Comparison of ENCODE assay signal across 1 cellular context in genomic region chr19:17074628-17075034, GRCh38.
TF ChIP-seq lines count a peak whose summit lies in the region.

No MANE protein-coding gene starts in this region.

TF ChIP-seq in HepG2, 621 proteins besides CTCF, POLR2A, EP300 and RAD21:
- 0 out of 2 replicates have a peak, but pooled peaks have one; percentile 7 for TF ChIP-seq PITX1 (CRISPR knock-in tag; IDR thresholded peaks at IDR 0.05)
- 0 out of 2 replicates have a peak, but pooled peaks have one; percentile 17 for TF ChIP-seq ZNF746 (CRISPR knock-in tag; IDR thresholded peaks at IDR 0.05)
- TF ChIP-seq, protein P1, sequence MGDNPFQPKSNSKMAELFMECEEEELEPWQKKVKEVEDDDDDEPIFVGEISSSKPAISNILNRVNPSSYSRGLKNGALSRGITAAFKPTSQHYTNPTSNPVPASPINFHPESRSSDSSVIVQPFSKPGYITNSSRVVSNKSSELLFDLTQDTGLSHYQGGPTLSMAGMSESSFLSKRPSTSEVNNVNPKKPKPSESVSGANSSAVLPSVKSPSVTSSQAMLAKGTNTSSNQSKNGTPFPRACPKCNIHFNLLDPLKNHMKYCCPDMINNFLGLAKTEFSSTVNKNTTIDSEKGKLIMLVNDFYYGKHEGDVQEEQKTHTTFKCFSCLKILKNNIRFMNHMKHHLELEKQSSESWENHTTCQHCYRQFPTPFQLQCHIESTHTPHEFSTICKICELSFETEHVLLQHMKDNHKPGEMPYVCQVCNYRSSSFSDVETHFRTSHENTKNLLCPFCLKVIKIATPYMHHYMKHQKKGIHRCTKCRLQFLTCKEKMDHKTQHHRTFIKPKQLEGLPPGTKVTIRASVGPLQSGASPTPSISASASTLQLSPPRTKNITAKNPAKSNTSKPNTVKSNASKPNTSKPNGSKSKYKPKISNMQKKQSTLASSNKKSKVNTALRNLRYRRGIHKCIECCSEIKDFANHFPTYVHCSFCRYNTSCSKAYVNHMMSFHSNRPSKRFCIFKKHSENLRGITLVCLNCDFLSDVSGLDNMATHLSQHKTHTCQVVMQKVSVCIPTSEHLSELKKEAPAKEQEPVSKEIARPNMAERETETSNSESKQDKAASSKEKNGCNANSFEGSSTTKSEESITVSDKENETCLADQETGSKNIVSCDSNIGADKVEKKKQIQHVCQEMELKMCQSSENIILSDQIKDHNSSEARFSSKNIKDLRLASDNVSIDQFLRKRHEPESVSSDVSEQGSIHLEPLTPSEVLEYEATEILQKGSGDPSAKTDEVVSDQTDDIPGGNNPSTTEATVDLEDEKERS (CRISPR knock-in tag; IDR thresholded peaks at IDR 0.05) = no peak
- no peak for TF ChIP-seq HINFP (CRISPR knock-in tag; IDR thresholded peaks at IDR 0.05; ENCODE audit: low read depth)
- TF ChIP-seq, protein P2, sequence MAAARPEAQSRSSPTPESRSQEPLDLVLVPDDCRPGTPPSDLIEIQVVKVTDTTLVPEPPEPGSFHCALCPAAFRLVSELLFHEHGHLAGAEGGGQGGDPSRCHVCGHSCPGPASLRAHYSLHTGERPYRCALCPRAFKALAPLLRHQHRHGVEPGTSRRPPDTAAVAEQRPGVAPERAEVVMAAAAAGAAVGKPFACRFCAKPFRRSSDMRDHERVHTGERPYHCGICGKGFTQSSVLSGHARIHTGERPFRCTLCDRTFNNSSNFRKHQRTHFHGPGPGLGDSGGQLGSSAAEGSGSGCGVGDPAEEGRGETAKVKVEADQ (CRISPR knock-in tag; IDR thresholded peaks at IDR 0.05; ENCODE audit: borderline replicate concordance) = peak; percentile 11; the same call in 1 of the 2 replicates
- TF ChIP-seq ZNF318 (CRISPR knock-in tag; IDR thresholded peaks at IDR 0.05) = 0 out of 2 replicates have a peak, but pooled peaks have one; percentile 18
- peak; percentile 12 for TF ChIP-seq ASH2L (IDR thresholded peaks at IDR 0.05; ENCODE audit: insufficient read length, low read depth, low read length)
- no peak for TF ChIP-seq ZNF792 (CRISPR knock-in tag; IDR thresholded peaks at IDR 0.05)
- no peak for TF ChIP-seq NONO (IDR thresholded peaks at IDR 0.05)
- 0 out of 2 replicates have a peak, but pooled peaks have one; percentile 9 for TF ChIP-seq NONO (CRISPR knock-in tag; conservative IDR thresholded peaks at IDR 0.05)
- TF ChIP-seq, protein P3, sequence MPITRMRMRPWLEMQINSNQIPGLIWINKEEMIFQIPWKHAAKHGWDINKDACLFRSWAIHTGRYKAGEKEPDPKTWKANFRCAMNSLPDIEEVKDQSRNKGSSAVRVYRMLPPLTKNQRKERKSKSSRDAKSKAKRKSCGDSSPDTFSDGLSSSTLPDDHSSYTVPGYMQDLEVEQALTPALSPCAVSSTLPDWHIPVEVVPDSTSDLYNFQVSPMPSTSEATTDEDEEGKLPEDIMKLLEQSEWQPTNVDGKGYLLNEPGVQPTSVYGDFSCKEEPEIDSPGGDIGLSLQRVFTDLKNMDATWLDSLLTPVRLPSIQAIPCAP (CRISPR knock-in tag; IDR thresholded peaks at IDR 0.05; ENCODE audit: low read depth) = 0 out of 2 replicates have a peak, but pooled peaks have one; percentile 17
- 0 out of 2 replicates have a peak, but pooled peaks have one; percentile 87 for TF ChIP-seq ZNF782 (CRISPR knock-in tag; IDR thresholded peaks at IDR 0.05; ENCODE audit: borderline replicate concordance)
